2 cellular contexts compared by ENCODE assay signal in the genomic region with DNA sequence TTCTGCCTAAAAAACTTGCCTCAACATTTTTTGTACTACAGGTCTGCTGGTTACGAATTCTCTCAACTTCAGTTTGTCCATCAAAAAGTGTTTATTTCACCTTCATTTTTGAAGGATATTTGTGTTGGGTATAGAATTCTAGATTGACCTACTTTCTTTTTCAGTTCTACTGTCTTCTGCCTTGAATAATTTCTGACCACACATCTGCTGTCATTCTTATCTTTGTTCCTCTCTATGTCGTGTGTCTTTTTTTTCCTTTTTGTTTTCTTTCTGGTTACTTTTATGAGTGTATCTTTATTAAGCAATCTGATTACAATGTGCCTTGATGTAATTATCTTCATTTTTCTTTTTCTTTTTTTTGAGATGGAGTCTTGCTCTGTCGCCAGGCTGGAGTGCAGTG.
TF ChIP-seq lines count a peak whose summit lies in the region.

No MANE protein-coding gene starts in this region.

TF ChIP-seq in HEK293, 187 proteins besides CTCF, POLR2A, EP300 and RAD21 (continues in another document):
- TF ChIP-seq SP7 (tag by site-specific recombination; IDR thresholded peaks at IDR 0.05) (0 out of 2 replicates have a peak, but pooled peaks have one; percentile 26), ZNF529 (tag by site-specific recombination; IDR thresholded peaks at IDR 0.05; ENCODE audit: insufficient replicate concordance) (no peak), ZNF664 (tag by site-specific recombination; IDR thresholded peaks at IDR 0.05) (no peak), ZFHX2 (tag by site-specific recombination; conservative IDR thresholded peaks at IDR 0.05) (no peak), GLI2 (tag by site-specific recombination; IDR thresholded peaks at IDR 0.05; ENCODE audit: borderline replicate concordance, low read depth) (no peak), ZNF654 (tag by site-specific recombination; IDR thresholded peaks at IDR 0.05; ENCODE audit: low read depth) (no peak), SETDB1 (IDR thresholded peaks at IDR 0.05; ENCODE audit: insufficient read length, low read length) (peak; percentile 95), KLF8 (tag by site-specific recombination; IDR thresholded peaks at IDR 0.05) (peak; percentile 60), ZNF311 (tag by site-specific recombination; IDR thresholded peaks at IDR 0.05; ENCODE audit: borderline replicate concordance) (0 out of 2 replicates have a peak, but pooled peaks have one; percentile 40), ZFP3 (tag by site-specific recombination; IDR thresholded peaks at IDR 0.05; ENCODE audit: low read depth) (no peak), ZNF621 (tag by site-specific recombination; IDR thresholded peaks at IDR 0.05) (no peak), ZNF501 (tag by site-specific recombination; IDR thresholded peaks at IDR 0.05) (no peak)
- TF ChIP-seq, protein P1, sequence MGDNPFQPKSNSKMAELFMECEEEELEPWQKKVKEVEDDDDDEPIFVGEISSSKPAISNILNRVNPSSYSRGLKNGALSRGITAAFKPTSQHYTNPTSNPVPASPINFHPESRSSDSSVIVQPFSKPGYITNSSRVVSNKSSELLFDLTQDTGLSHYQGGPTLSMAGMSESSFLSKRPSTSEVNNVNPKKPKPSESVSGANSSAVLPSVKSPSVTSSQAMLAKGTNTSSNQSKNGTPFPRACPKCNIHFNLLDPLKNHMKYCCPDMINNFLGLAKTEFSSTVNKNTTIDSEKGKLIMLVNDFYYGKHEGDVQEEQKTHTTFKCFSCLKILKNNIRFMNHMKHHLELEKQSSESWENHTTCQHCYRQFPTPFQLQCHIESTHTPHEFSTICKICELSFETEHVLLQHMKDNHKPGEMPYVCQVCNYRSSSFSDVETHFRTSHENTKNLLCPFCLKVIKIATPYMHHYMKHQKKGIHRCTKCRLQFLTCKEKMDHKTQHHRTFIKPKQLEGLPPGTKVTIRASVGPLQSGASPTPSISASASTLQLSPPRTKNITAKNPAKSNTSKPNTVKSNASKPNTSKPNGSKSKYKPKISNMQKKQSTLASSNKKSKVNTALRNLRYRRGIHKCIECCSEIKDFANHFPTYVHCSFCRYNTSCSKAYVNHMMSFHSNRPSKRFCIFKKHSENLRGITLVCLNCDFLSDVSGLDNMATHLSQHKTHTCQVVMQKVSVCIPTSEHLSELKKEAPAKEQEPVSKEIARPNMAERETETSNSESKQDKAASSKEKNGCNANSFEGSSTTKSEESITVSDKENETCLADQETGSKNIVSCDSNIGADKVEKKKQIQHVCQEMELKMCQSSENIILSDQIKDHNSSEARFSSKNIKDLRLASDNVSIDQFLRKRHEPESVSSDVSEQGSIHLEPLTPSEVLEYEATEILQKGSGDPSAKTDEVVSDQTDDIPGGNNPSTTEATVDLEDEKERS (tag by site-specific recombination; IDR thresholded peaks at IDR 0.05): 0 out of 2 replicates have a peak, but pooled peaks have one; percentile 34
- TF ChIP-seq, protein P2, sequence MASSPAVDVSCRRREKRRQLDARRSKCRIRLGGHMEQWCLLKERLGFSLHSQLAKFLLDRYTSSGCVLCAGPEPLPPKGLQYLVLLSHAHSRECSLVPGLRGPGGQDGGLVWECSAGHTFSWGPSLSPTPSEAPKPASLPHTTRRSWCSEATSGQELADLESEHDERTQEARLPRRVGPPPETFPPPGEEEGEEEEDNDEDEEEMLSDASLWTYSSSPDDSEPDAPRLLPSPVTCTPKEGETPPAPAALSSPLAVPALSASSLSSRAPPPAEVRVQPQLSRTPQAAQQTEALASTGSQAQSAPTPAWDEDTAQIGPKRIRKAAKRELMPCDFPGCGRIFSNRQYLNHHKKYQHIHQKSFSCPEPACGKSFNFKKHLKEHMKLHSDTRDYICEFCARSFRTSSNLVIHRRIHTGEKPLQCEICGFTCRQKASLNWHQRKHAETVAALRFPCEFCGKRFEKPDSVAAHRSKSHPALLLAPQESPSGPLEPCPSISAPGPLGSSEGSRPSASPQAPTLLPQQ (tag by site-specific recombination; IDR thresholded peaks at IDR 0.05): no peak
- TF ChIP-seq, protein P3, sequence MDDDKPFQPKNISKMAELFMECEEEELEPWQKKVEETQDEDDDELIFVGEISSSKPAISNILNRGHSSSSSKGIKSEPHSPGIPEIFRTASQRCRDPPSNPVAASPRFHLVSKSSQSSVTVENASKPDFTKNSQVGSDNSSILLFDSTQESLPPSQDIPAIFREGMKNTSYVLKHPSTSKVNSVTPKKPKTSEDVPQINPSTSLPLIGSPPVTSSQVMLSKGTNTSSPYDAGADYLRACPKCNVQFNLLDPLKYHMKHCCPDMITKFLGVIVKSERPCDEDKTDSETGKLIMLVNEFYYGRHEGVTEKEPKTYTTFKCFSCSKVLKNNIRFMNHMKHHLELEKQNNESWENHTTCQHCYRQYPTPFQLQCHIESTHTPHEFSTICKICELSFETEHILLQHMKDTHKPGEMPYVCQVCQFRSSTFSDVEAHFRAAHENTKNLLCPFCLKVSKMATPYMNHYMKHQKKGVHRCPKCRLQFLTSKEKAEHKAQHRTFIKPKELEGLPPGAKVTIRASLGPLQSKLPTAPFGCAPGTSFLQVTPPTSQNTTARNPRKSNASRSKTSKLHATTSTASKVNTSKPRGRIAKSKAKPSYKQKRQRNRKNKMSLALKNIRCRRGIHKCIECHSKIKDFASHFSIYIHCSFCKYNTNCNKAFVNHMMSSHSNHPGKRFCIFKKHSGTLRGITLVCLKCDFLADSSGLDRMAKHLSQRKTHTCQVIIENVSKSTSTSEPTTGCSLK (tag by site-specific recombination; IDR thresholded peaks at IDR 0.05): no peak
- TF ChIP-seq, protein P4, sequence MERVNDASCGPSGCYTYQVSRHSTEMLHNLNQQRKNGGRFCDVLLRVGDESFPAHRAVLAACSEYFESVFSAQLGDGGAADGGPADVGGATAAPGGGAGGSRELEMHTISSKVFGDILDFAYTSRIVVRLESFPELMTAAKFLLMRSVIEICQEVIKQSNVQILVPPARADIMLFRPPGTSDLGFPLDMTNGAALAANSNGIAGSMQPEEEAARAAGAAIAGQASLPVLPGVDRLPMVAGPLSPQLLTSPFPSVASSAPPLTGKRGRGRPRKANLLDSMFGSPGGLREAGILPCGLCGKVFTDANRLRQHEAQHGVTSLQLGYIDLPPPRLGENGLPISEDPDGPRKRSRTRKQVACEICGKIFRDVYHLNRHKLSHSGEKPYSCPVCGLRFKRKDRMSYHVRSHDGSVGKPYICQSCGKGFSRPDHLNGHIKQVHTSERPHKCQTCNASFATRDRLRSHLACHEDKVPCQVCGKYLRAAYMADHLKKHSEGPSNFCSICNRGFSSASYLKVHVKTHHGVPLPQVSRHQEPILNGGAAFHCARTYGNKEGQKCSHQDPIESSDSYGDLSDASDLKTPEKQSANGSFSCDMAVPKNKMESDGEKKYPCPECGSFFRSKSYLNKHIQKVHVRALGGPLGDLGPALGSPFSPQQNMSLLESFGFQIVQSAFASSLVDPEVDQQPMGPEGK (tag by site-specific recombination; IDR thresholded peaks at IDR 0.05): no peak
- TF ChIP-seq, protein P5, sequence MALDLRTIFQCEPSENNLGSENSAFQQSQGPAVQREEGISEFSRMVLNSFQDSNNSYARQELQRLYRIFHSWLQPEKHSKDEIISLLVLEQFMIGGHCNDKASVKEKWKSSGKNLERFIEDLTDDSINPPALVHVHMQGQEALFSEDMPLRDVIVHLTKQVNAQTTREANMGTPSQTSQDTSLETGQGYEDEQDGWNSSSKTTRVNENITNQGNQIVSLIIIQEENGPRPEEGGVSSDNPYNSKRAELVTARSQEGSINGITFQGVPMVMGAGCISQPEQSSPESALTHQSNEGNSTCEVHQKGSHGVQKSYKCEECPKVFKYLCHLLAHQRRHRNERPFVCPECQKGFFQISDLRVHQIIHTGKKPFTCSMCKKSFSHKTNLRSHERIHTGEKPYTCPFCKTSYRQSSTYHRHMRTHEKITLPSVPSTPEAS (tag by site-specific recombination; IDR thresholded peaks at IDR 0.05): no peak

TF ChIP-seq in GM12878, 131 proteins besides CTCF, POLR2A, EP300 and RAD21:
- TF ChIP-seq, protein P6, sequence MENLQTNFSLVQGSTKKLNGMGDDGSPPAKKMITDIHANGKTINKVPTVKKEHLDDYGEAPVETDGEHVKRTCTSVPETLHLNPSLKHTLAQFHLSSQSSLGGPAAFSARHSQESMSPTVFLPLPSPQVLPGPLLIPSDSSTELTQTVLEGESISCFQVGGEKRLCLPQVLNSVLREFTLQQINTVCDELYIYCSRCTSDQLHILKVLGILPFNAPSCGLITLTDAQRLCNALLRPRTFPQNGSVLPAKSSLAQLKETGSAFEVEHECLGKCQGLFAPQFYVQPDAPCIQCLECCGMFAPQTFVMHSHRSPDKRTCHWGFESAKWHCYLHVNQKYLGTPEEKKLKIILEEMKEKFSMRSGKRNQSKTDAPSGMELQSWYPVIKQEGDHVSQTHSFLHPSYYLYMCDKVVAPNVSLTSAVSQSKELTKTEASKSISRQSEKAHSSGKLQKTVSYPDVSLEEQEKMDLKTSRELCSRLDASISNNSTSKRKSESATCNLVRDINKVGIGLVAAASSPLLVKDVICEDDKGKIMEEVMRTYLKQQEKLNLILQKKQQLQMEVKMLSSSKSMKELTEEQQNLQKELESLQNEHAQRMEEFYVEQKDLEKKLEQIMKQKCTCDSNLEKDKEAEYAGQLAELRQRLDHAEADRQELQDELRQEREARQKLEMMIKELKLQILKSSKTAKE (IDR thresholded peaks at IDR 0.05; ENCODE audit: low read depth, poor library complexity, severe bottlenecking): peak; percentile 44
- TF ChIP-seq MXI1 (IDR thresholded peaks at IDR 0.05; ENCODE audit: low read depth, low read length) (no peak), RUNX3 (IDR thresholded peaks at IDR 0.05; ENCODE audit: low read length) (peak; percentile 49; the same call in 1 of the 2 replicates), SIN3A (IDR thresholded peaks at IDR 0.05; ENCODE audit: low read depth, low read length) (no peak), SMC3 (IDR thresholded peaks at IDR 0.05; ENCODE audit: borderline replicate concordance, low read length) (no peak), KAT2A (conservative IDR thresholded peaks at IDR 0.05; ENCODE audit: control insufficient read depth, low read depth, low read length) (no peak), STAT3 (IDR thresholded peaks at IDR 0.05; ENCODE audit: low read depth, low read length) (no peak), CBX5 (IDR thresholded peaks at IDR 0.05; ENCODE audit: low read depth) (peak; percentile 97), ATF7 (IDR thresholded peaks at IDR 0.05; ENCODE audit: low read depth) (no peak)
TF ChIP-seq in GM12878: peak in this region for 3.
